In the genomic region with DNA sequence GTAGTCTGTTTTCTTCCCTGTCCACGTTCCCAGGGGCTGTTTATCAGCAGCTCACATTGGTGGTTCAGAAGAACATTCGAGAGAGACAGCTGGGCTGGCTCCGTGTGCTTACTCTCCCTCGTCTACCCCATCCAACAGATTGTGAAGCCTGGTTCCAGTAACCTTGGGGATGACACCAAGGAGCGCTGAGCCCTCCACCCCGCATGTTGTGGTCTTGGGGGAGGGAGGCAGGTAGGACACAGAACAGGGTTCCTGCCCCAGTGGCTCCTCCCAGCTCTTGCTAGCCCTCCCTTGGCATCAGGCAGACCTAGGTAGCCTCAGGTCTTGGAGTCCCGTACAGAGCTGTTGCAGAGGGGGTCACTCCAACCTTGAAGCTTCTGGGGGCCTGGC, we compare ENCODE assay signal across 2 cellular contexts.
TF ChIP-seq lines count a peak whose summit lies in the region.

No MANE protein-coding gene starts in this region.

TF ChIP-seq in liver, 16 proteins besides CTCF, POLR2A, EP300 and RAD21 (continued from another document):
- TF ChIP-seq, protein P1, sequence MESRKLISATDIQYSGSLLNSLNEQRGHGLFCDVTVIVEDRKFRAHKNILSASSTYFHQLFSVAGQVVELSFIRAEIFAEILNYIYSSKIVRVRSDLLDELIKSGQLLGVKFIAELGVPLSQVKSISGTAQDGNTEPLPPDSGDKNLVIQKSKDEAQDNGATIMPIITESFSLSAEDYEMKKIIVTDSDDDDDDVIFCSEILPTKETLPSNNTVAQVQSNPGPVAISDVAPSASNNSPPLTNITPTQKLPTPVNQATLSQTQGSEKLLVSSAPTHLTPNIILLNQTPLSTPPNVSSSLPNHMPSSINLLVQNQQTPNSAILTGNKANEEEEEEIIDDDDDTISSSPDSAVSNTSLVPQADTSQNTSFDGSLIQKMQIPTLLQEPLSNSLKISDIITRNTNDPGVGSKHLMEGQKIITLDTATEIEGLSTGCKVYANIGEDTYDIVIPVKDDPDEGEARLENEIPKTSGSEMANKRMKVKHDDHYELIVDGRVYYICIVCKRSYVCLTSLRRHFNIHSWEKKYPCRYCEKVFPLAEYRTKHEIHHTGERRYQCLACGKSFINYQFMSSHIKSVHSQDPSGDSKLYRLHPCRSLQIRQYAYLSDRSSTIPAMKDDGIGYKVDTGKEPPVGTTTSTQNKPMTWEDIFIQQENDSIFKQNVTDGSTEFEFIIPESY (IDR thresholded peaks at IDR 0.05): no peak
- no peak for TF ChIP-seq EGR1 (IDR thresholded peaks at IDR 0.05; ENCODE audit: low read depth in 2 of 2)
- no peak for TF ChIP-seq RXRA (IDR thresholded peaks at IDR 0.05)
- TF ChIP-seq HNF4G (IDR thresholded peaks at IDR 0.05): no peak
- no peak for TF ChIP-seq GABPA (IDR thresholded peaks at IDR 0.05 in 1 of 2, conservative IDR thresholded peaks at IDR 0.05 in 1 of 2)
- no peak for TF ChIP-seq FOXA1 (IDR thresholded peaks at IDR 0.05)
- no peak for TF ChIP-seq NR2F2 (IDR thresholded peaks at IDR 0.05)
- TF ChIP-seq FOXA2 (IDR thresholded peaks at IDR 0.05): no peak

TF ChIP-seq in HepG2, 621 proteins besides CTCF, POLR2A, EP300 and RAD21 (continued from another document):
- TF ChIP-seq SMAD9 (CRISPR knock-in tag; IDR thresholded peaks at IDR 0.05): no peak
- TF ChIP-seq, protein P2, sequence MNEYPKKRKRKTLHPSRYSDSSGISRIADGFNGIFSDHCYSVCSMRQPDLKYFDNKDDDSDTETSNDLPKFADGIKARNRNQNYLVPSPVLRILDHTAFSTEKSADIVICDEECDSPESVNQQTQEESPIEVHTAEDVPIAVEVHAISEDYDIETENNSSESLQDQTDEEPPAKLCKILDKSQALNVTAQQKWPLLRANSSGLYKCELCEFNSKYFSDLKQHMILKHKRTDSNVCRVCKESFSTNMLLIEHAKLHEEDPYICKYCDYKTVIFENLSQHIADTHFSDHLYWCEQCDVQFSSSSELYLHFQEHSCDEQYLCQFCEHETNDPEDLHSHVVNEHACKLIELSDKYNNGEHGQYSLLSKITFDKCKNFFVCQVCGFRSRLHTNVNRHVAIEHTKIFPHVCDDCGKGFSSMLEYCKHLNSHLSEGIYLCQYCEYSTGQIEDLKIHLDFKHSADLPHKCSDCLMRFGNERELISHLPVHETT (CRISPR knock-in tag; conservative IDR thresholded peaks at IDR 0.05): no peak
- TF ChIP-seq, protein P3, sequence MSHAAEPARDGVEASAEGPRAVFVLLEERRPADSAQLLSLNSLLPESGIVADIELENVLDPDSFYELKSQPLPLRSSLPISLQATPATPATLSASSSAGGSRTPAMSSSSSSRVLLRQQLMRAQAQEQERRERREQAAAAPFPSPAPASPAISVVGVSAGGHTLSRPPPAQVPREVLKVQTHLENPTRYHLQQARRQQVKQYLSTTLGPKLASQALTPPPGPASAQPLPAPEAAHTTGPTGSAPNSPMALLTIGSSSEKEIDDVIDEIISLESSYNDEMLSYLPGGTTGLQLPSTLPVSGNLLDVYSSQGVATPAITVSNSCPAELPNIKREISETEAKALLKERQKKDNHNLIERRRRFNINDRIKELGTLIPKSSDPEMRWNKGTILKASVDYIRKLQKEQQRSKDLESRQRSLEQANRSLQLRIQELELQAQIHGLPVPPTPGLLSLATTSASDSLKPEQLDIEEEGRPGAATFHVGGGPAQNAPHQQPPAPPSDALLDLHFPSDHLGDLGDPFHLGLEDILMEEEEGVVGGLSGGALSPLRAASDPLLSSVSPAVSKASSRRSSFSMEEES (CRISPR knock-in tag; IDR thresholded peaks at IDR 0.05): no peak
- TF ChIP-seq HDAC6 (IDR thresholded peaks at IDR 0.05; ENCODE audit: low read depth, low read length): no peak
- no peak for TF ChIP-seq ZNF674 (CRISPR knock-in tag; IDR thresholded peaks at IDR 0.05; ENCODE audit: low read depth)
- TF ChIP-seq ZNF747 (CRISPR knock-in tag; IDR thresholded peaks at IDR 0.05; ENCODE audit: borderline replicate concordance): no peak
- TF ChIP-seq, protein P4, sequence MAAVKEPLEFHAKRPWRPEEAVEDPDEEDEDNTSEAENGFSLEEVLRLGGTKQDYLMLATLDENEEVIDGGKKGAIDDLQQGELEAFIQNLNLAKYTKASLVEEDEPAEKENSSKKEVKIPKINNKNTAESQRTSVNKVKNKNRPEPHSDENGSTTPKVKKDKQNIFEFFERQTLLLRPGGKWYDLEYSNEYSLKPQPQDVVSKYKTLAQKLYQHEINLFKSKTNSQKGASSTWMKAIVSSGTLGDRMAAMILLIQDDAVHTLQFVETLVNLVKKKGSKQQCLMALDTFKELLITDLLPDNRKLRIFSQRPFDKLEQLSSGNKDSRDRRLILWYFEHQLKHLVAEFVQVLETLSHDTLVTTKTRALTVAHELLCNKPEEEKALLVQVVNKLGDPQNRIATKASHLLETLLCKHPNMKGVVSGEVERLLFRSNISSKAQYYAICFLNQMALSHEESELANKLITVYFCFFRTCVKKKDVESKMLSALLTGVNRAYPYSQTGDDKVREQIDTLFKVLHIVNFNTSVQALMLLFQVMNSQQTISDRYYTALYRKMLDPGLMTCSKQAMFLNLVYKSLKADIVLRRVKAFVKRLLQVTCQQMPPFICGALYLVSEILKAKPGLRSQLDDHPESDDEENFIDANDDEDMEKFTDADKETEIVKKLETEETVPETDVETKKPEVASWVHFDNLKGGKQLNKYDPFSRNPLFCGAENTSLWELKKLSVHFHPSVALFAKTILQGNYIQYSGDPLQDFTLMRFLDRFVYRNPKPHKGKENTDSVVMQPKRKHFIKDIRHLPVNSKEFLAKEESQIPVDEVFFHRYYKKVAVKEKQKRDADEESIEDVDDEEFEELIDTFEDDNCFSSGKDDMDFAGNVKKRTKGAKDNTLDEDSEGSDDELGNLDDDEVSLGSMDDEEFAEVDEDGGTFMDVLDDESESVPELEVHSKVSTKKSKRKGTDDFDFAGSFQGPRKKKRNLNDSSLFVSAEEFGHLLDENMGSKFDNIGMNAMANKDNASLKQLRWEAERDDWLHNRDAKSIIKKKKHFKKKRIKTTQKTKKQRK (IDR thresholded peaks at IDR 0.05; ENCODE audit: low read length): no peak
- TF ChIP-seq ZNF138 (CRISPR knock-in tag; IDR thresholded peaks at IDR 0.05; ENCODE audit: low read depth): no peak
- no peak for TF ChIP-seq SRSF4 (IDR thresholded peaks at IDR 0.05; ENCODE audit: low read depth, low read length, poor library complexity, severe bottlenecking)
- TF ChIP-seq, protein P5, sequence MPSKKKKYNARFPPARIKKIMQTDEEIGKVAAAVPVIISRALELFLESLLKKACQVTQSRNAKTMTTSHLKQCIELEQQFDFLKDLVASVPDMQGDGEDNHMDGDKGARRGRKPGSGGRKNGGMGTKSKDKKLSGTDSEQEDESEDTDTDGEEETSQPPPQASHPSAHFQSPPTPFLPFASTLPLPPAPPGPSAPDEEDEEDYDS (CRISPR knock-in tag; IDR thresholded peaks at IDR 0.05): no peak
- TF ChIP-seq ZBTB7A (CRISPR knock-in tag; IDR thresholded peaks at IDR 0.05): no peak
- no peak for TF ChIP-seq ZNF20 (CRISPR knock-in tag; IDR thresholded peaks at IDR 0.05)
- TF ChIP-seq ETV6 (CRISPR knock-in tag; conservative IDR thresholded peaks at IDR 0.05): no peak
